ENCODE assay signal across 15 cellular contexts in the genomic region with DNA sequence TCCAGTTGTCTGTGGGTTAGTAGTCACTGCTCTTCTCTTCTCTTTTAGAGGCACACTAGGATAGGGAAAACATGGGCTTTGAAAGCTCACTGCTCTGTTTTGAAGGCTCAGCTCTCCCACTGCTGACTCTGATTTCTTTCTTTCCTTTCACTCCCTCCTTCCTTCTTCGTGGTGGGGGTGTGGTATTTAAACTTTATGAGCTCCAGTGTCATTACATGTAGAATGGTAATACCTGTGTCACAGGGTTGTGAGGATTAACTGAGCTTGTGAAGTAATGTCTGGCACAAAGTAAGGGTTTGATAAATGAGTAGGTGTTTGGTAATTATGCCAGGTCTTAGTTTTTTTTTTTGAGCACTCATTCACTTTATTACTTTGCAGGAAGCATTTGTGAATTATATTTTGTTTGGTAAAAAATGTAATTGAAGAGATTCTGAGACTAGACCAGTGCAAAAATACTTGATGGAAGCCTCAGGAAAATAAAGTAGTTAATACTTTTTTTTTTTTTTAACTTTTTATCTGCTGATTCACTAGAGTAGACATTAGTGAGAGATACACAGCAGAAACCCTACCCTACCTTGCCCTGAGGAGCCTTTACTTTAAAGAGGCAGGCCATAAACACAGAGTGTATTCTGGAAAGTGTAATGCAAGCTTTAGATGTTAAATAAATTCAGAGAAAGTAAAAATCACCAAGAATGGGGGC. TPM values are rescaled to one million over a fixed set of nuclear protein-coding genes. Genes with fewer than 3 reads are reported as not detected.
A peak's percentile ranks its signal among the peaks of the same experiment; 100 is the strongest.
DNase-seq lines count a peak whose midpoint lies in the region; ATAC-seq, FAIRE-seq and TF ChIP-seq lines count a peak whose summit lies in the region.
"Had no signal": no experiment of that assay in that cellular context is flagged by ENCODE, and none has a peak within 500 bp of the region (broad histone marks: within the 10 kb centered on the region; RNA-seq: fewer than 3 reads in every experiment).

No MANE protein-coding gene starts in this region.

- H3K4me3 Mint-ChIP-seq in CD4-positive, alpha-beta memory T cell = peak overlapping the region in 5 of 8 donors; percentile 14 to 69 (median 40)

- CTCF ChIA-PET in CD4-positive, alpha-beta memory T cell (lab: Charles Lee; ENCODE audit: partially characterized antibody) = interaction anchor here (0.7 to 5.2 kb wide), 21 partner anchors 10 to 464 kb away, joined by 3 to 39 read pairs (median 4); a partner anchor contains a TSS
- CTCF ChIA-PET in K562 (lab: Yijun Ruan, JAX; ENCODE audit: low intra/inter-chr PET ratio) = interaction anchor here (0.5 to 1.9 kb wide), 3 partner anchors 21 to 164 kb away, joined by 3 to 8 read pairs (median 3); no protein-coding TSS in a partner anchor

- peaks cover 66% of the 10 kb centered on the region for H3K79me2 ChIP-seq in DND-41 (ENCODE audit: insufficient read depth, low read length)
- H3K79me2 ChIP-seq in K562 (ENCODE audit: control insufficient read depth, insufficient read depth, low read length) = peaks cover 3% of the 10 kb centered on the region; the same call in 1 of the 3 replicates

- H2AFZ ChIP-seq in DND-41 (ENCODE audit: low read depth, low read length) (no peak overlapping the region), K562 (ENCODE audit: low read depth, low read length) (no peak overlapping the region)

- H3K27me3 Mint-ChIP-seq in CD4-positive, alpha-beta memory T cell = no peaks in the 10 kb centered on the region

- BruUV-seq in K562 (replicated peaks; lab: Mats Ljungman, UMichigan) = no TSS peak

- peaks cover 37% of the 10 kb centered on the region for H3K4me1 ChIP-seq in CD4-positive, alpha-beta memory T cell (ENCODE audit: insufficient read depth, low read length)
- H3K4me1 ChIP-seq in DND-41 (ENCODE audit: insufficient read depth, low read length) = no peaks in the 10 kb centered on the region
- no peaks in the 10 kb centered on the region for H3K4me1 ChIP-seq in K562 (replicated peaks in 1 of 2; ENCODE audit: control insufficient read depth in 2 of 2, insufficient read depth in 2 of 2, low read length in 2 of 2)
- H3K4me1 ChIP-seq in mucosa of stomach (ENCODE audit: control insufficient read depth, insufficient read depth, low read length) = peaks cover 16% of the 10 kb centered on the region

- ATAC-seq in DND-41 (ENCODE audit: insufficient read depth, low read depth) (peak; percentile 31; the same call in 1 of the 3 replicates), K562 (peak; percentile 25; the same call in 1 of the 3 replicates)

- peaks cover 0 to 3% of the 10 kb centered on the region in 2 donors for H3K36me3 Mint-ChIP-seq in CD4-positive, alpha-beta memory T cell

- H3K9me3 ChIP-seq in CD4-positive, alpha-beta memory T cell (ENCODE audit: control insufficient read depth in 1 of 2, low read length in 2 of 2) = no peaks in the 10 kb centered on the region
- H3K9me3 ChIP-seq in DND-41 (ENCODE audit: insufficient read depth, low read length, severe bottlenecking) (no peaks in the 10 kb centered on the region), K562 (replicated peaks; ENCODE audit: control insufficient read depth, insufficient read depth, low read depth, low read length) (no peaks in the 10 kb centered on the region), mucosa of stomach (ENCODE audit: control insufficient read depth, low read length) (no peaks in the 10 kb centered on the region)
- H3K9me3 ChIP-seq: SK-N-SH had no signal

- H3K27ac Mint-ChIP-seq in CD4-positive, alpha-beta memory T cell = peak overlapping the region; percentile 30 to 77 (median 68)

- in situ Hi-C loops in K562 (cut with MboI) = no loop called here

- H3K27me3 ChIP-seq in CD4-positive, alpha-beta memory T cell (ENCODE audit: insufficient read depth, low read length) = no peaks in the 10 kb centered on the region
- H3K27me3 ChIP-seq in DND-41 (ENCODE audit: insufficient read depth, low read length, poor library complexity) (no peaks in the 10 kb centered on the region), K562 (ENCODE audit: control insufficient read depth in 2 of 2, insufficient read depth in 2 of 2, low read length in 2 of 2) (no peaks in the 10 kb centered on the region), mucosa of stomach (ENCODE audit: control insufficient read depth, insufficient read depth, low read length) (no peaks in the 10 kb centered on the region)
- H3K27me3 ChIP-seq: MG63 had no signal

- H3K9me1 ChIP-seq in K562 (ENCODE audit: control insufficient read depth, insufficient read depth, low read length) = no peaks in the 10 kb centered on the region

- POLR2A ChIA-PET in CD4-positive, alpha-beta memory T cell (lab: Charles Lee; ENCODE audit: partially characterized antibody) = interaction anchor here (0.6 to 1.5 kb wide), 2 partner anchors 17 to 111 kb away, joined by 3 to 7 read pairs; a partner anchor contains a TSS
- POLR2A ChIA-PET in K562 (lab: Yijun Ruan, JAX) = interaction anchor here (0.6 to 1.6 kb wide), 2 partner anchors 13 to 63 kb away, joined by 4 read pairs; no protein-coding TSS in a partner anchor

- FAIRE-seq in K562 (lab: Jason Lieb, UNC) = no peak
- no peak for FAIRE-seq in GM19239 (lab: Jason Lieb, UNC)

- TF ChIP-seq RAD21 in K562 (CRISPR knock-in tag; conservative IDR thresholded peaks at IDR 0.05 in 1 of 2, IDR thresholded peaks at IDR 0.05 in 1 of 2) = no peak

- TF ChIP-seq EP300 in K562 (IDR thresholded peaks at IDR 0.05; ENCODE audit: low read length) = no peak

- H3K27ac ChIP-seq in CD4-positive, alpha-beta memory T cell (ENCODE audit: low read depth, low read length) = no peak overlapping the region
- no peak overlapping the region for H3K27ac ChIP-seq in DND-41 (ENCODE audit: low read length)
- no peak overlapping the region for H3K27ac ChIP-seq in K562 (ENCODE audit: extremely low read depth, low read depth, low read length)
- H3K27ac ChIP-seq: C4-2B, VCaP had no signal

- no peaks in the 10 kb centered on the region for H3K9me3 Mint-ChIP-seq in CD4-positive, alpha-beta memory T cell

- H3K9ac ChIP-seq in DND-41 (ENCODE audit: low read depth, low read length) (no peak overlapping the region), K562 (ENCODE audit: insufficient read depth in 1 of 2, low read depth in 2 of 2, low read length in 2 of 2) (no peak overlapping the region), mucosa of stomach (ENCODE audit: low read length) (peak overlapping the region; percentile 22)
- H3K9ac ChIP-seq: SK-N-SH had no signal

- H3K4me1 Mint-ChIP-seq in CD4-positive, alpha-beta memory T cell = peaks cover 41 to 73% (median 51%) of the 10 kb centered on the region in 4 donors

- no peak for TF ChIP-seq POLR2A in K562 (conservative IDR thresholded peaks at IDR 0.05)

- peaks cover 41% of the 10 kb centered on the region; the same call in 1 of the 2 replicates for H4K20me1 ChIP-seq in DND-41 (ENCODE audit: insufficient read depth, low read length)
- H4K20me1 ChIP-seq in K562 (replicated peaks; ENCODE audit: control insufficient read depth, insufficient read depth, low read length) = peaks cover 5% of the 10 kb centered on the region; the same call in 1 of the 2 replicates

- no peak for TF ChIP-seq CTCF in DND-41 (IDR thresholded peaks at IDR 0.05; ENCODE audit: borderline replicate concordance, extremely low read depth, low read length, poor library complexity, severe bottlenecking)
- TF ChIP-seq CTCF in K562 (IDR thresholded peaks at IDR 0.05 in 2 of 3, conservative IDR thresholded peaks at IDR 0.05 in 1 of 3; ENCODE audit: insufficient read depth in 2 of 3, low read depth in 1 of 3, low read length in 3 of 3) = no peak

- H3K4me2 ChIP-seq in DND-41 (ENCODE audit: insufficient read depth, low read length) = no peak overlapping the region
- no peak overlapping the region for H3K4me2 ChIP-seq in K562 (ENCODE audit: insufficient read depth, low read length)
- H3K4me2 ChIP-seq: SK-N-SH had no signal

- H3K36me3 ChIP-seq in CD4-positive, alpha-beta memory T cell (ENCODE audit: insufficient read depth, low read length) = no peaks in the 10 kb centered on the region
- H3K36me3 ChIP-seq in DND-41 (ENCODE audit: insufficient read depth, low read length) = no peaks in the 10 kb centered on the region
- no peaks in the 10 kb centered on the region for H3K36me3 ChIP-seq in K562 (ENCODE audit: control insufficient read depth, insufficient read depth, low read length)
- no peaks in the 10 kb centered on the region for H3K36me3 ChIP-seq in mucosa of stomach (ENCODE audit: control insufficient read depth, insufficient read depth, low read length)
- H3K36me3 ChIP-seq: MG63 had no signal

- intact Hi-C loops in CD4-positive, alpha-beta memory T cell (cut with micrococcal nuclease) = loop anchor here (2.0 to 5.0 kb wide), 2 partner anchors 16 to 273 kb away; a partner anchor contains a TSS
- intact Hi-C loops in K562 (cut with micrococcal nuclease) = loop anchor here (5.0 kb wide), 3 partner anchors 318 to 463 kb away; no protein-coding TSS in a partner anchor

- no peak for DNase-seq in CD4-positive, alpha-beta memory T cell
- no peak for DNase-seq in DND-41
- DNase-seq in K562 (ENCODE audit: extremely low read depth in 1 of 4, low spot score in 3 of 4) = no peak
- DNase-seq in NCI-H510A treated with DMSO at 0.1 percent for 48 hours (lab: John Stamatoyannopoulos, UW) = no peak
- no peak for DNase-seq in GM19239 (ENCODE audit: insufficient read length, low spot score)
- DNase-seq in AG20443 (ENCODE audit: low spot score) = no peak
- DNase-seq: amygdala; HCEC 1CT; MG63; SK-N-SH; stimulated activated CD4-positive, alpha-beta T cell treated with anti-CD3 and anti-CD28 coated beads, Interleukin-4, amount 100 ng/mL, for 24 hours; stimulated activated naive CD4-positive, alpha-beta T cell treated with Interleukin-2 at 50 U/mL for 16 hours had no signal

- WGBS in K562 (ENCODE audit: insufficient coverage, low coverage, missing lambda C conversion rate) = 0% methylated on average over 1 of the region's 1 CpG

- H3K4me3 ChIP-seq in CD4-positive, alpha-beta memory T cell (ENCODE audit: low read length in 2 of 2) = no peak overlapping the region
- no peak overlapping the region for H3K4me3 ChIP-seq in DND-41 (ENCODE audit: low read depth in 1 of 2, low read length in 2 of 2)
- no peak overlapping the region for H3K4me3 ChIP-seq in K562
- no peak overlapping the region for H3K4me3 ChIP-seq in mucosa of stomach (ENCODE audit: low read length)
- H3K4me3 ChIP-seq: MG63 had no signal

RNA-seq across cellular contexts. Expression of a gene that starts 17.3 kb away (rescaled TPM):
- total RNA-seq in CD4-positive, alpha-beta memory T cell = 10 to 100 TPM; 25.5 to 29.7 TPM
- polyA plus RNA-seq in CD4-positive, alpha-beta memory T cell = 10 to 100 TPM; 27.0 to 38.4 TPM
- 3.7 and 17.4 TPM in 2 replicates for total RNA-seq in K562 (2011; cell fraction: chromatin; rRNA removed; ENCODE audit: low replicate concordance)
- total RNA-seq in K562 (2011; cell fraction: nucleolus; rRNA removed) = 3.7 and 5.8 TPM in 2 replicates
- total RNA-seq in K562 (2011; cell fraction: nucleoplasm; rRNA removed) = 5.8 and 6.9 TPM in 2 replicates
- total RNA-seq in K562 (2014; rRNA removed) (14.1 and 15.1 TPM in 2 replicates), K562 (2014; rRNA removed; fragmentation: Illumina TruSeq; extraction: Trizol) (20.8 and 22.2 TPM in 2 replicates), K562 (2015; rRNA removed; fragmentation: Illumina TruSeq; extraction: Trizol) (18.2 and 19.4 TPM in 2 replicates), K562 (2021) (18.0 and 19.6 TPM in 2 replicates)
- polyA plus RNA-seq in K562 (2011; rRNA removed) (14.3 and 15.5 TPM in 2 replicates), K562 (2014; fragmentation: Illumina TruSeq; extraction: Trizol) (21.2 and 26.4 TPM in 2 replicates), K562 (2014; fragmentation: Nextera tagmentation; extraction: Ambion mirVana) (10 to 100 TPM; 11.4 to 11.7 TPM), K562 (2014; rRNA removed) (11.2 and 12.3 TPM in 2 replicates)
- polyA plus RNA-seq in K562 (2011; cell fraction: cytosol; rRNA removed) = 11.0 and 12.0 TPM in 2 replicates
- 9.4 and 9.7 TPM in 2 replicates for polyA plus RNA-seq in K562 (2011; cell fraction: nucleus; rRNA removed)
- polyA plus RNA-seq in K562 (2012) = 17.0 and 26.5 TPM in 2 replicates
- polyA minus RNA-seq in K562 (2011; rRNA and poly(A)+ RNA removed) = 18.4 and 18.7 TPM in 2 replicates
- polyA minus RNA-seq in K562 (2011; cell fraction: cytosol; rRNA and poly(A)+ RNA removed) = 14.4 and 14.7 TPM in 2 replicates
- 5.7 and 7.4 TPM in 2 replicates for polyA minus RNA-seq in K562 (2011; cell fraction: nucleus; rRNA and poly(A)+ RNA removed)
